ENCODE assay signal across 8 cellular contexts in the genomic region with DNA sequence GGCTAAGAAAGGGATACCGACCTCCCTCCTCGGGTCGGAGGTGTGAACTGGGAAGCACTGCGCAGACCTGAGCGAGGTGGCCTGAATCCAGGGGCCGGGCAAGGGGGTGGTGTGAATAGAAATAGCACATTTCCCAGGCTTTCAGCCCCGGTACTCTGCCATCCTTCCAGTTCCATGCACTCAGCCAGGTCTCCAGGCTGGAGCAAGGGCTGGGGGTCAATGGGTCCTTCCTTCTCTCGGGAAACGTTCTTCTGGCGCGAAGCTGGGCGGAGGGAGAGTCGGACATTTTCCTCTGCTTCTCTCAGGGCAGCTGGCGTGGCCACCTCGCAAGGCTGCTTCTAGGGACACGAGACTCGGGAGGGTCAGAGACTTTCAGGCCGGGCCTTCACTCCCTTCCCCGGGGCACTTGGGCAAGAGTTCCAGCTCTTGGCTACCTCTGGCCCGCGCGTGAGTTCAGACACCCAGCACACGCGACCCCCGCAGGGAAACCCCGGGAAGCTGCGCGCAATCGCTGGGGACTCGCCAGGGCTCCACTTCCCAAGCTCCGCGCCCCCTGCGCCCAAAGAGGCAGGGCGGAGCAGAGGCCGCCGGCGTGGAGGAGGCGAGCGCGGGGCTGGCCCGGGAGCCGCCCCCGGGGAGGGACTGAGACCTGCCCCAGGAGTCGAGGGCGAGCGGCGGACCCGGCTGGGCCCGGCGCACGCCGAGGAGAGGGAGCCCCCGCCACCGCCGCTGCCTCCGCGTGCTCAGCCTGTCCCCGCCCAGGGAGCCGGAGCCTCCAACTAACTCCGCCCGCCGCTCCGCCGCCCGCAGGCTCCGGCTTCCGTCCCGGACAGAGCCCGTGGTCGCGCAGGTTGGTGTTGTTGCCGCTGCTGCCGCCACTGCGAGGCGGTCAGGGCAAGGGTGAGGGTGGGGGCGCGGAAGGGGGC. TPM values are rescaled to one million over a fixed set of nuclear protein-coding genes. Genes with fewer than 3 reads are reported as not detected.
DNase-seq lines count a peak whose midpoint lies in the region; FAIRE-seq and TF ChIP-seq lines count a peak whose summit lies in the region.

A gene (plus strand): TSS at position 807 of the 926 bp plus-strand sequence. CDS start 110,891 bp downstream, outside the sequence.

- H3K36me3 ChIP-seq in right atrium auricular region: no peaks in the 10 kb centered on the region

- peak within 1 kb of the TSS; percentile 93 to 95 for H3K27ac ChIP-seq in right atrium auricular region

- TF ChIP-seq CTCF in HFF-Myc (IDR thresholded peaks at IDR 0.05; ENCODE audit: low read depth, low read length, missing control alignments) (no peak), right atrium auricular region (IDR thresholded peaks at IDR 0.05) (no peak), retinal pigment epithelial cell (conservative IDR thresholded peaks at IDR 0.05; ENCODE audit: low read depth, low read length) (no peak)

- H3K4me3 ChIP-seq in HFF-Myc (replicated peaks; ENCODE audit: low read depth, low read length) (peak within 1 kb of the TSS; percentile 98), right atrium auricular region (peak within 1 kb of the TSS; percentile 56 to 85), retinal pigment epithelial cell (ENCODE audit: low read length) (peak within 1 kb of the TSS; percentile 68)

- peak; percentile 88 for DNase-seq in GM12891 (ENCODE audit: insufficient read length, low spot score)
- peak; percentile 22 for DNase-seq in HFF-Myc (ENCODE audit: extremely low read depth, low read depth)
- peak; percentile 66 for DNase-seq in NAMALWA (ENCODE audit: low spot score)
- peak; percentile 35 to 76 (median 61) for DNase-seq in T-helper 2 cell
- peak in 38 of 56 donors; percentile 9 to 70 (median 38) for DNase-seq in amygdala (lab: John Stamatoyannopoulos, UW)
- peak; percentile 68 for DNase-seq in right atrium auricular region (ENCODE audit: low spot score)
- DNase-seq in retinal pigment epithelial cell (ENCODE audit: low read depth): no peak
- DNase-seq in NCI-H128 (lab: John Stamatoyannopoulos, UW; ENCODE audit: unreplicated experiment): no peak

- TF ChIP-seq POLR2A in GM12891 (IDR thresholded peaks at IDR 0.05; ENCODE audit: low read depth, low read length): peak; percentile 59; the same call in 1 of the 2 replicates

- no peaks in the 10 kb centered on the region for H3K9me3 ChIP-seq in right atrium auricular region

- no peaks in the 10 kb centered on the region for H3K27me3 ChIP-seq in right atrium auricular region

- peaks cover 0 to 20% of the 10 kb centered on the region in 2 donors for H3K4me1 ChIP-seq in right atrium auricular region

- peak; percentile 85 for FAIRE-seq in GM12891 (lab: Jason Lieb, UNC)

TF ChIP-seq in GM12891, 5 proteins besides CTCF, POLR2A, EP300 and RAD21:
- TF ChIP-seq SPI1 (IDR thresholded peaks at IDR 0.05; ENCODE audit: low read depth, low read length): no peak
- TF ChIP-seq POLR2AphosphoS5 (IDR thresholded peaks at IDR 0.05; ENCODE audit: low read depth, low read length): peak; percentile 56; the same call in 1 of the 2 replicates

RNA-seq across cellular contexts. Expression of the gene that starts here (rescaled TPM):
- polyA plus RNA-seq in GM12891 (2012; ENCODE audit: low read depth, missing spikeins): 20.7 TPM
- total RNA-seq in right atrium auricular region: 1,000 to 10,000 TPM; 2,512 to 4,531 TPM

Comparison
In these comparisons a context has a peak if more than half of its experiments do, and no peak if none do; other contexts are left out.
1. DNase-seq: peak in GM12891 (single experiment), HFF-Myc (single experiment), NAMALWA (single experiment), T-helper 2 cell (5 of 5), amygdala (38 of 56) and right atrium auricular region (single experiment); none in retinal pigment epithelial cell (single experiment) and NCI-H128 (single experiment).
2. Peak in every context shown above with its lines, with median percentiles within 50 percentile points of each other: H3K4me3 ChIP-seq.